ENCODE assay signal across 36 cellular contexts in the genomic region with DNA sequence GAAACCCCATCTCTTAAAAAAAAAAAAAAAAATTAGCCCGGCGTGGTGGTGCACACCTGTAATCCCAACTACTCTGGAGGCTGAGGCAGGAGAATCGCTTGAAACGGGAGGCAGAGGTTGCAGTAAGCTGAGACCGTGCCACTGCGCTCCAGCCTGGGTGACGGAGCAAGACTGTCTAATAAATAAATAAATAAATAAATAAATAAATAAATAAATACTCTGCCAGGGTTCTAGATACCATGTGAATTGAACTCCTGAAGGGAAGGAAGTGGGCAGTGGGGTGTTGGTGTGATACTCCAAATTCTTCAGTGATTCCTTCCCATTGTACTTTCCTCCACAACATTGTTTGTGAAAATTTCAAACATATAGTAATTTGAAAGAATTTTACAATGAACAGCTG.
"Had no signal": no experiment of that assay in that cellular context is flagged by ENCODE, and none has a peak within 500 bp of the region (broad histone marks: within the 10 kb centered on the region; RNA-seq: fewer than 3 reads in every experiment).

No MANE protein-coding gene starts in this region.

- H3K4me3 Mint-ChIP-seq: activated naive CD4-positive, alpha-beta T cell treated with anti-CD3 and anti-CD28 coated beads for 36 hours; activated naive CD4-positive, alpha-beta T cell treated with anti-CD3 and anti-CD28 coated beads, Interleukin-2, amount 10 ng/mL, durations not matched to agents 7 days and 5 days; activated naive CD4-positive, alpha-beta T cell treated with anti-CD3 and anti-CD28 coated beads, Interleukin-2, amount 50 U/mL, for 24 hours; activated naive CD8-positive, alpha-beta T cell; activated naive CD8-positive, alpha-beta T cell treated with anti-CD3 and anti-CD28 coated beads for 36 hours; activated naive CD8-positive, alpha-beta T cell treated with anti-CD3 and anti-CD28 coated beads, Interleukin-2, amount 10 ng/mL, durations not matched to agents 7 days and 5 days; activated naive CD8-positive, alpha-beta T cell treated with anti-CD3 and anti-CD28 coated beads, Interleukin-2, amount 50 U/mL, for 24 hours; activated T-cell treated with anti-CD3 and anti-CD28 coated beads, Interleukin-2, amount 50 U/mL, for 4 hours; activated T-cell treated with anti-CD3 and anti-CD28 coated beads, Interleukin-2, amount 50 U/mL, for 72 hours; activated T-helper 1 cell treated with anti-CD3 and anti-CD28 coated beads, Interleukin-12 subunit alpha, Interleukin-12 subunit beta, Interleukin-2, Interleukin-4 antibody, amounts not matched to agents 30 ng/mL and 10 ng/mL and 1 ng/mL, durations not matched to agents 14 hours and 24 hours and 36 hours; activated T-helper 17 cell treated with anti-CD3 and anti-CD28 coated beads, Interleukin-2, amount 50 U/mL, for 72 hours; brain; central memory CD8-positive, alpha-beta T cell had no signal

- H3K9me3 Mint-ChIP-seq: activated naive CD4-positive, alpha-beta T cell treated with anti-CD3 and anti-CD28 coated beads for 36 hours; activated naive CD4-positive, alpha-beta T cell treated with anti-CD3 and anti-CD28 coated beads, Interleukin-2, amount 10 ng/mL, durations not matched to agents 7 days and 5 days; activated naive CD8-positive, alpha-beta T cell treated with anti-CD3 and anti-CD28 coated beads for 36 hours; activated naive CD8-positive, alpha-beta T cell treated with anti-CD3 and anti-CD28 coated beads, Interleukin-2, amount 10 ng/mL, durations not matched to agents 7 days and 5 days; activated naive CD8-positive, alpha-beta T cell treated with anti-CD3 and anti-CD28 coated beads, Interleukin-2, amount 50 U/mL, for 24 hours; activated T-helper 1 cell treated with anti-CD3 and anti-CD28 coated beads, Interleukin-12 subunit alpha, Interleukin-12 subunit beta, Interleukin-2, Interleukin-4 antibody, amounts not matched to agents 30 ng/mL and 10 ng/mL and 1 ng/mL, durations not matched to agents 14 hours and 24 hours and 36 hours; activated T-helper 2 cell treated with anti-CD3 and anti-CD28 coated beads, Interferon-gamma antibody, Interleukin-2, Interleukin-4, amounts not matched to agents 10 μg/mL and 5 μg/mL and 100 μg/mL, durations not matched to agents 14 hours and 24 hours and 36 hours; brain had no signal

- H3K4me1 Mint-ChIP-seq: activated naive CD4-positive, alpha-beta T cell treated with anti-CD3 and anti-CD28 coated beads, Interleukin-2, amount 10 ng/mL, durations not matched to agents 7 days and 5 days; activated naive CD4-positive, alpha-beta T cell treated with anti-CD3 and anti-CD28 coated beads, Interleukin-2, amount 50 U/mL, for 24 hours; activated naive CD8-positive, alpha-beta T cell treated with anti-CD3 and anti-CD28 coated beads for 36 hours; activated naive CD8-positive, alpha-beta T cell treated with anti-CD3 and anti-CD28 coated beads, Interleukin-2, amount 10 ng/mL, durations not matched to agents 7 days and 5 days; activated naive CD8-positive, alpha-beta T cell treated with anti-CD3 and anti-CD28 coated beads, Interleukin-2, amount 50 U/mL, for 24 hours; activated T-helper 17 cell treated with anti-CD3 and anti-CD28 coated beads, Interleukin-2, amount 50 U/mL, for 72 hours; central memory CD8-positive, alpha-beta T cell had no signal

- H3K36me3 ChIP-seq: ascending aorta, brain microvascular endothelial cell, breast epithelium, cardiac muscle cell had no signal

- H3K27me3 Mint-ChIP-seq: activated naive CD4-positive, alpha-beta T cell treated with anti-CD3 and anti-CD28 coated beads, Interleukin-2, amount 10 ng/mL, durations not matched to agents 7 days and 5 days; activated naive CD4-positive, alpha-beta T cell treated with anti-CD3 and anti-CD28 coated beads, Interleukin-2, amount 50 U/mL, for 24 hours; activated naive CD8-positive, alpha-beta T cell; activated naive CD8-positive, alpha-beta T cell treated with anti-CD3 and anti-CD28 coated beads for 36 hours; activated naive CD8-positive, alpha-beta T cell treated with anti-CD3 and anti-CD28 coated beads, Interleukin-2, amount 50 U/mL, for 24 hours; activated T-helper 17 cell treated with anti-CD3 and anti-CD28 coated beads, Interleukin-2, amount 50 U/mL, for 72 hours; central memory CD8-positive, alpha-beta T cell had no signal

- H3K36me3 Mint-ChIP-seq: activated naive CD4-positive, alpha-beta T cell treated with anti-CD3 and anti-CD28 coated beads, Interleukin-2, amount 10 ng/mL, durations not matched to agents 7 days and 5 days; activated naive CD4-positive, alpha-beta T cell treated with anti-CD3 and anti-CD28 coated beads, Interleukin-2, amount 50 U/mL, for 24 hours; activated naive CD4-positive, alpha-beta T cell treated with anti-CD3 and anti-CD28 coated beads, Interleukin-2, amount 50 U/mL, for 72 hours; activated naive CD8-positive, alpha-beta T cell; activated naive CD8-positive, alpha-beta T cell treated with anti-CD3 and anti-CD28 coated beads for 36 hours; activated naive CD8-positive, alpha-beta T cell treated with anti-CD3 and anti-CD28 coated beads, Interleukin-2, amount 10 ng/mL, durations not matched to agents 7 days and 5 days had no signal

- H3K9me3 ChIP-seq: adrenal gland, ascending aorta, body of pancreas, breast epithelium had no signal

- FAIRE-seq: colon had no signal

- H3K27ac ChIP-seq: adrenal gland, ascending aorta, body of pancreas, brain microvascular endothelial cell, breast epithelium, cardiac muscle cell had no signal

- H3K27ac Mint-ChIP-seq: activated naive CD4-positive, alpha-beta T cell treated with anti-CD3 and anti-CD28 coated beads for 36 hours; activated naive CD4-positive, alpha-beta T cell treated with anti-CD3 and anti-CD28 coated beads, Interleukin-2, amount 10 ng/mL, durations not matched to agents 7 days and 5 days; activated naive CD4-positive, alpha-beta T cell treated with anti-CD3 and anti-CD28 coated beads, Interleukin-2, amount 50 U/mL, for 24 hours; activated naive CD4-positive, alpha-beta T cell treated with anti-CD3 and anti-CD28 coated beads, Interleukin-2, amount 50 U/mL, for 72 hours; activated naive CD8-positive, alpha-beta T cell; activated naive CD8-positive, alpha-beta T cell treated with anti-CD3 and anti-CD28 coated beads for 36 hours; activated naive CD8-positive, alpha-beta T cell treated with anti-CD3 and anti-CD28 coated beads, Interleukin-2, amount 10 ng/mL, durations not matched to agents 7 days and 5 days; activated naive CD8-positive, alpha-beta T cell treated with anti-CD3 and anti-CD28 coated beads, Interleukin-2, amount 50 U/mL, for 24 hours; activated T-cell treated with anti-CD3 and anti-CD28 coated beads, Interleukin-2, amount 50 U/mL, for 72 hours; activated T-helper 1 cell treated with anti-CD3 and anti-CD28 coated beads, Interleukin-12 subunit alpha, Interleukin-12 subunit beta, Interleukin-2, Interleukin-4 antibody, amounts not matched to agents 30 ng/mL and 10 ng/mL and 1 ng/mL, durations not matched to agents 14 hours and 24 hours and 36 hours; activated T-helper 17 cell treated with anti-CD3 and anti-CD28 coated beads, Interleukin-2, amount 50 U/mL, for 72 hours; activated T-helper 2 cell treated with anti-CD3 and anti-CD28 coated beads, Interferon-gamma antibody, Interleukin-2, Interleukin-4, amounts not matched to agents 10 μg/mL and 5 μg/mL and 100 μg/mL, durations not matched to agents 14 hours and 24 hours and 36 hours; brain had no signal

- H3K4me3 ChIP-seq: adrenal gland, ascending aorta, body of pancreas, breast epithelium, cardiac muscle cell had no signal

- ATAC-seq: activated naive CD4-positive, alpha-beta T cell treated with anti-CD3 and anti-CD28 coated beads, Interleukin-2, amount 50 U/mL, for 72 hours; activated naive CD8-positive, alpha-beta T cell treated with anti-CD3 and anti-CD28 coated beads, Interleukin-2, amount 50 U/mL, for 24 hours; activated T-cell treated with anti-CD3 and anti-CD28 coated beads, Interleukin-2, amount 50 U/mL, for 4 hours; activated T-cell treated with anti-CD3 and anti-CD28 coated beads, Interleukin-2, amount 50 U/mL, for 72 hours; activated T-helper 17 cell treated with anti-CD3 and anti-CD28 coated beads, Interleukin-2, amount 50 U/mL, for 72 hours; body of pancreas had no signal

- DNase-seq: activated effector memory CD4-positive, alpha-beta T cell treated with anti-CD3 and anti-CD28 coated beads, Interleukin-2, amount 50 U/mL, for 16 hours; activated effector memory CD4-positive, alpha-beta T cell treated with Interleukin-2 at 50 U/mL for 16 hours; activated gamma-delta T cell; activated gamma-delta T cell treated with Interleukin-2 at 50 U/mL for 16 hours; activated naive CD4-positive, alpha-beta T cell; activated naive CD4-positive, alpha-beta T cell treated with anti-CD3 and anti-CD28 coated beads for 36 hours; activated naive CD4-positive, alpha-beta T cell treated with anti-CD3 and anti-CD28 coated beads, Interleukin-2, amount 10 ng/mL, durations not matched to agents 7 days and 5 days; activated naive CD4-positive, alpha-beta T cell treated with anti-CD3 and anti-CD28 coated beads, Interleukin-2, amount 50 U/mL, for 16 hours; activated naive CD4-positive, alpha-beta T cell treated with Interleukin-2 at 50 U/mL for 16 hours; activated naive CD8-positive, alpha-beta T cell treated with anti-CD3 and anti-CD28 coated beads for 36 hours; activated naive CD8-positive, alpha-beta T cell treated with anti-CD3 and anti-CD28 coated beads, Interleukin-2, amount 10 ng/mL, durations not matched to agents 7 days and 5 days; activated naive CD8-positive, alpha-beta T cell treated with anti-CD3 and anti-CD28 coated beads, Interleukin-2, amount 50 U/mL, for 24 hours; activated T-cell treated with anti-CD3 and anti-CD28 coated beads, Interleukin-2, amount 50 U/mL, for 4 hours; activated T-cell treated with anti-CD3 and anti-CD28 coated beads, Interleukin-2, amount 50 U/mL, for 48 hours; activated T-cell treated with anti-CD3 and anti-CD28 coated beads, Interleukin-2, amount 50 U/mL, for 72 hours; adrenal gland; amniotic stem cell; amygdala; anterior cingulate cortex; aorta; body of pancreas; brain microvascular endothelial cell; central memory CD4-positive, alpha-beta T cell; cerebellar nuclear complex had no signal

- H3K4me1 ChIP-seq: adrenal gland, ascending aorta, body of pancreas, breast epithelium had no signal
